Comparison of ENCODE assay signal across 13 cellular contexts in the genomic region with DNA sequence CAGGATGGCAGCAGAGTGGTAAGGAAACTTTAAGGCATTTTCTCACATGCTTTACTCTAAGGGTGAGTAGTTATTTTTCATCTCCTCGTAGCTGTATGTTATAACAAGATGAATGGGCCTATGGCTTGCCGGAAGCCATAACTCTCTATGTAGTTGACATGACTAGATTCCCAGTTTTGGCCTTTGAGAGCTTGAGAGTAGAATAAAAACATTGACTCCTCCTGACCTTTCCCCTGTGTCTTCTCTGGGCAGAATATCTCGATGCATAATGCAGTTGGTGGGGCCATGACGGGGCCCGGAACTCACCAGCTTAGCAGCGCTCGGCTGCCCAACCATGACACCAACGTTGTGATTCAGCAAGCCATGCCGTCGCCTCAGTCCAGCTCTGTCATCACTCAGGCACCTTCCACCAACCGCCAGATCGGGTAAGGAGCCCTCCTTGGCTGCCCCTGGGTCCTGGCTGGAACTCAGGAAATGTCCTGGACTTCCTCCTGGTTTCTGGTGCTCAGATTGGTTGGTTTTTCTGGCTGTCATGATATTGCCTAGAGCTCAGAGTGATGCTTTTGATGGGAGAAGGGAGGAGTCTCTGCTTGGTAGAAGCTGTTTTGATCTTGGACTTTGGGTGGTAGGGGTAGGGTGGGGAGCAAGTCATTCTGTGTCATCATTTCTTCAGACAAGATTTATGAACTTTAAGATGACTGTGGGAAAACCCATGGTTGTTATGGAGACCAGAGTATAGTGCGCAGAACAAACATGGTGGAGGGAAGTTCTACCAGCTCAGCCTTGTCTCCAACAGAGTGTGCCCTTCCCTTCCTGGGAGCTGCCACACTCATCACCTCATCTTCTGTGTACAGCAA.
A peak's percentile ranks its signal among the peaks of the same experiment; 100 is the strongest.
DNase-seq lines count a peak whose midpoint lies in the region; ATAC-seq lines count a peak whose summit lies in the region.
"Had no signal": no experiment of that assay in that cellular context is flagged by ENCODE, and none has a peak within 500 bp of the region (broad histone marks: within the 10 kb centered on the region; RNA-seq: fewer than 3 reads in every experiment).

No MANE protein-coding gene starts in this region.

- no peaks in the 10 kb centered on the region for H3K36me3 ChIP-seq in GM23248 (ENCODE audit: low read depth)
- H3K36me3 ChIP-seq: vagina had no signal

- DNase-seq in GM23248 (no peak), kidney tubule cell (ENCODE audit: low spot score) (peak; percentile 100), SHP77 treated with DMSO at 0.1 percent for 48 hours (lab: John Stamatoyannopoulos, UW) (no peak), SHP77 (lab: John Stamatoyannopoulos, UW) (no peak), NOMO-1 treated with dmso at 0.1 percent for 144 hours (lab: John Stamatoyannopoulos, UW; ENCODE audit: unreplicated experiment) (no peak)
- DNase-seq: DMS79, NCI-H2171 treated with DMSO at 0.1 percent for 48 hours, T-cell had no signal

- peak overlapping the region; percentile 10 for H3K4me2 ChIP-seq in GM23248 (ENCODE audit: unreplicated experiment)

- no peaks in the 10 kb centered on the region for H3K79me2 ChIP-seq in GM23248 (ENCODE audit: insufficient read depth)

- H3K9me3 ChIP-seq in GM23248 (ENCODE audit: low read depth), result no peaks in the 10 kb centered on the region
- H3K9me3 ChIP-seq: vagina had no signal

- no peak overlapping the region for H3K9ac ChIP-seq in GM23248

- WGBS in GM23248 (ENCODE audit: low coverage in 1 of 2, low lambda C conversion rate in 2 of 2, missing lambda C conversion rate in 2 of 2), 2 experiments, result 96 to 98% methylated on average over 13 of the region's 13 CpGs

- H3F3A ChIP-seq in GM23248 (ENCODE audit: insufficient read depth), result peaks cover 25% of the 10 kb centered on the region

- H2AFZ ChIP-seq in GM23248, result peak overlapping the region; percentile 57; the same call in 1 of the 2 replicates

- H4K20me1 ChIP-seq in GM23248 (ENCODE audit: insufficient read depth), result no peaks in the 10 kb centered on the region

- no peak overlapping the region for H3K4me3 ChIP-seq in GM23248
- H3K4me3 ChIP-seq: coronary artery, vagina had no signal

- 0 out of 2 replicates have a peak, but pooled peaks cover 3% of the 10 kb centered on the region for H3K9me2 ChIP-seq in GM23248 (ENCODE audit: insufficient read depth)

- H3K27me3 ChIP-seq in GM23248 (replicated peaks; ENCODE audit: insufficient read depth), result no peaks in the 10 kb centered on the region
- H3K27me3 ChIP-seq: vagina had no signal

- peak overlapping the region; percentile 21; the same call in 1 of the 2 replicates for H3K27ac ChIP-seq in GM23248
- H3K27ac ChIP-seq: coronary artery, vagina had no signal

- peaks cover 50% of the 10 kb centered on the region for H3K4me1 ChIP-seq in GM23248 (ENCODE audit: insufficient read depth)

- ATAC-seq in GM18511 (IDR thresholded peaks at IDR 0.05; ENCODE audit: unreplicated experiment), result peak; percentile 83
- ATAC-seq in HG03460 (IDR thresholded peaks at IDR 0.05; ENCODE audit: unreplicated experiment), result peak; percentile 90
- ATAC-seq in HG03457 (IDR thresholded peaks at IDR 0.05; ENCODE audit: unreplicated experiment), result no peak
- ATAC-seq: T-cell had no signal

- in situ Hi-C loops in GM23248 (cut with MboI), result no loop called here
